ENCODE assay signal across 8 cellular contexts in genomic region chr6:11043961-11044711, GRCh38. TPM values are rescaled to one million over a fixed set of nuclear protein-coding genes. Genes with fewer than 3 reads are reported as not detected.
DNase-seq lines count a peak whose midpoint lies in the region; ATAC-seq, FAIRE-seq and TF ChIP-seq lines count a peak whose summit lies in the region.

Gene ELOVL2 (minus strand): TSS chr6:11044305. CDS start chr6:11044230, 75 bp downstream.

- H3K4me1 ChIP-seq in prostate gland (replicated peaks): no peaks in the 10 kb centered on the region

- no peaks in the 10 kb centered on the region for H3K27me3 ChIP-seq in prostate gland (replicated peaks; ENCODE audit: insufficient read depth)

- no peaks in the 10 kb centered on the region for H3K36me3 ChIP-seq in prostate gland

- peak within 1 kb of the TSS; percentile 48 to 59 for H3K4me3 ChIP-seq in prostate gland

- peaks cover 51% of the 10 kb centered on the region for H3K27me3 Mint-ChIP-seq in activated T-helper 17 cell treated with anti-CD3 and anti-CD28 coated beads, Interleukin-2, amount 50 U/mL, for 72 hours
- H3K27me3 Mint-ChIP-seq in glutamatergic neuron (ENCODE audit: unreplicated experiment): peaks cover 11% of the 10 kb centered on the region

- FAIRE-seq in GM12892 (lab: Jason Lieb, UNC): no peak

- ATAC-seq in activated T-helper 17 cell treated with anti-CD3 and anti-CD28 coated beads, Interleukin-2, amount 50 U/mL, for 72 hours (replicated peaks): peak; percentile 47

- WGBS in prostate gland: 5% methylated on average over 42 of the region's 124 CpGs

- H3K9me3 Mint-ChIP-seq in activated T-helper 17 cell treated with anti-CD3 and anti-CD28 coated beads, Interleukin-2, amount 50 U/mL, for 72 hours: no peaks in the 10 kb centered on the region
- H3K9me3 Mint-ChIP-seq in glutamatergic neuron (ENCODE audit: unreplicated experiment): peaks cover 15% of the 10 kb centered on the region

- H3K27ac Mint-ChIP-seq in activated T-helper 17 cell treated with anti-CD3 and anti-CD28 coated beads, Interleukin-2, amount 50 U/mL, for 72 hours: no peak within 1 kb of the TSS
- peak within 1 kb of the TSS; percentile 96 for H3K27ac Mint-ChIP-seq in glutamatergic neuron (ENCODE audit: unreplicated experiment)

- DNase-seq in AG08395 (ENCODE audit: low spot score) (peak; percentile 65), GM12892 (ENCODE audit: insufficient read length) (peak; percentile 37), glutamatergic neuron (peak; percentile 83), prostate gland (ENCODE audit: low spot score) (no peak), SKM-1 (lab: John Stamatoyannopoulos, UW; ENCODE audit: unreplicated experiment) (no peak), amniotic stem cell (lab: John Stamatoyannopoulos, UW) (no peak)

- TF ChIP-seq POLR2A in GM12892 (IDR thresholded peaks at IDR 0.05; ENCODE audit: low read depth, low read length): no peak
- TF ChIP-seq POLR2A in prostate gland (IDR thresholded peaks at IDR 0.05): no peak

- peak; percentile 24; the same call in 1 of the 2 replicates for TF ChIP-seq CTCF in LNCAP (IDR thresholded peaks at IDR 0.05)
- peak; percentile 87 for TF ChIP-seq CTCF in glutamatergic neuron (IDR thresholded peaks at IDR 0.05; ENCODE audit: partially characterized antibody, unreplicated experiment)
- peak; percentile 37 to 74 (median 62) for TF ChIP-seq CTCF in prostate gland (IDR thresholded peaks at IDR 0.05)

- no peaks in the 10 kb centered on the region for H3K9me3 ChIP-seq in prostate gland

- peaks cover 5% of the 10 kb centered on the region for H3K36me3 Mint-ChIP-seq in activated T-helper 17 cell treated with anti-CD3 and anti-CD28 coated beads, Interleukin-2, amount 50 U/mL, for 72 hours (ENCODE audit: low read depth)
- no peaks in the 10 kb centered on the region for H3K36me3 Mint-ChIP-seq in glutamatergic neuron (ENCODE audit: unreplicated experiment)

- H3K4me1 Mint-ChIP-seq in activated T-helper 17 cell treated with anti-CD3 and anti-CD28 coated beads, Interleukin-2, amount 50 U/mL, for 72 hours: peaks cover 9% of the 10 kb centered on the region
- H3K4me1 Mint-ChIP-seq in glutamatergic neuron (ENCODE audit: low read depth, unreplicated experiment): peaks cover 15% of the 10 kb centered on the region

- peak within 1 kb of the TSS; percentile 69 for H3K4me3 Mint-ChIP-seq in activated T-helper 17 cell treated with anti-CD3 and anti-CD28 coated beads, Interleukin-2, amount 50 U/mL, for 72 hours
- H3K4me3 Mint-ChIP-seq in glutamatergic neuron (ENCODE audit: unreplicated experiment): peak within 1 kb of the TSS; percentile 95

- intact Hi-C loops in prostate gland (cut with DNase I): no loop called here

- H3K27ac ChIP-seq in prostate gland: peak within 1 kb of the TSS in 1 of 2 donors; percentile 28

RNA-seq across cellular contexts. Expression of gene ELOVL2, which starts in this region (rescaled TPM):
- polyA plus RNA-seq in GM12892 (2012; ENCODE audit: missing spikeins): not detected
- total RNA-seq in activated T-helper 17 cell treated with anti-CD3 and anti-CD28 coated beads, Interleukin-2, amount 50 U/mL, for 72 hours: not detected
- 10.6 TPM for total RNA-seq in glutamatergic neuron (ENCODE audit: unreplicated experiment)
- 10 to 100 TPM; 15.5 to 17.9 TPM for total RNA-seq in prostate gland

Comparison
In these comparisons a context has a peak if more than half of its experiments do, and no peak if none do; other contexts are left out.
1. RNA of gene ELOVL2 (total RNA-seq): 15.5 to 17.9 TPM in prostate gland and 10.6 TPM in glutamatergic neuron (single experiment); not detected in activated T-helper 17 cell treated with anti-CD3 and anti-CD28 coated beads, Interleukin-2, amount 50 U/mL, for 72 hours; every median in the first group is over 10 times any median in the second.
2. Peak in ATAC-seq in activated T-helper 17 cell treated with anti-CD3 and anti-CD28 coated beads, Interleukin-2, amount 50 U/mL, for 72 hours; RNA of the gene not detected or under 1 TPM.
3. DNase-seq: peak in AG08395 (single experiment), GM12892 (single experiment) and glutamatergic neuron (single experiment); none in prostate gland (single experiment), SKM-1 (single experiment) and amniotic stem cell (single experiment).
4. CTCF ChIP-seq: peak in every context shown above with its lines; median percentile 87 in glutamatergic neuron; 62 in prostate gland; 24 in LNCAP.